In the genomic region with DNA sequence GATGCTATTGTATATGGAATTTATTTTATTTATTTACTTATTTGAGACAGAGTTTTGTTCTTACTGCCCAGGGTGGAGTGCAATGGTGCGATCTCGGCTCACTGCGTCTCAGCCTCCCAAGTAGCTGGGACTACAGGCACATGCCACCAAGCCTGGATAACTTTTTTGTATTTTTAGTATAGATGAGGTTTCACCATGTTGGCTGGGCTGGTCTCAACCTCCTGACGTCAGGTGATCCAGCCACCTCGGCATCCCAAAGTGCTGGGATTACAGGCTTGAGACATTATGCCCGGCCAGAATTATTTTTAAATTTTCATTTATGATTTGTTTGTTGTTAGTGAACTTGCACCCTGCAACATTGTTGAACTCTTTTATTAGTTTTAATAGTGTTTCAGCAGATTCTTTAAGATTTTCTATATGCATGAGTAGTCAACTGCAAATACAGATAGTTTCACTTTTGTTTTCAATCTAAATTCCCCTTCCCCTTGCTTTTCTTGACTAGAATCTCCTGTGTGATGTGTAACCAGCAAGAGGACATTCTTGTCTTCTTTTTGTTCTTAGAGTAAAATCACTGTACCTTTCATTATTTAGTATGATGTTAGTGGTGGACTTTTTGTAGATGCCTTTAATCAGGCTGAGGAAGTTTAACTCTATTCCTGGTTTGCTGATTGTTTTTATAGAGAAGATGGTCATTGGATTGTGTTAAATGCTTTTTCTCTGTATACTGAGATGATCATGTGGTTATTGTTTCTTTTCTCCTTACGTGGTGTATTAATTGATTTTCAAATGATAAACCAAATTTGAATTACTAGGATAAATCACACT, we compare ENCODE assay signal across 8 cellular contexts. TPM values are rescaled to one million over a fixed set of nuclear protein-coding genes. Genes with fewer than 3 reads are reported as not detected.
DNase-seq lines count a peak whose midpoint lies in the region; ATAC-seq and TF ChIP-seq lines count a peak whose summit lies in the region.

No MANE protein-coding gene starts in this region.

- no peaks in the 10 kb centered on the region for H3K79me2 ChIP-seq in ACC112 (ENCODE audit: control insufficient read depth, insufficient read depth, low read length, unreplicated experiment)

- H3K27ac ChIP-seq in ACC112 (ENCODE audit: low read depth, low read length) (peak overlapping the region; percentile 18; the same call in 1 of the 2 replicates), brain microvascular endothelial cell (no peak overlapping the region)

- peak overlapping the region; percentile 74 for H2AFZ ChIP-seq in ACC112 (ENCODE audit: low read length, unreplicated experiment)

- no peak for TF ChIP-seq CTCF in activated CD8-positive, alpha-beta T cell treated with anti-CD3 and anti-CD28 coated beads for 36 hours (IDR thresholded peaks at IDR 0.05)
- TF ChIP-seq CTCF in brain microvascular endothelial cell (IDR thresholded peaks at IDR 0.05; ENCODE audit: low read depth, low read length, missing control alignments): no peak

- peaks cover 35% of the 10 kb centered on the region for H3K36me3 ChIP-seq in ACC112 (ENCODE audit: insufficient read depth, low read length)
- no peaks in the 10 kb centered on the region for H3K36me3 ChIP-seq in brain microvascular endothelial cell (replicated peaks)

- no peak for DNase-seq in activated CD8-positive, alpha-beta T cell treated with anti-CD3 and anti-CD28 coated beads for 36 hours
- no peak for DNase-seq in brain microvascular endothelial cell
- no peak for DNase-seq in NCI-H1436 (lab: John Stamatoyannopoulos, UW)
- DNase-seq in COLO668 (lab: John Stamatoyannopoulos, UW; ENCODE audit: unreplicated experiment): no peak
- DNase-seq in DMS79 (lab: John Stamatoyannopoulos, UW): no peak

- H3K27ac Mint-ChIP-seq in activated CD8-positive, alpha-beta T cell treated with anti-CD3 and anti-CD28 coated beads for 36 hours: peak overlapping the region; percentile 87

- peak overlapping the region; percentile 62 for H3K4me3 Mint-ChIP-seq in activated CD8-positive, alpha-beta T cell treated with anti-CD3 and anti-CD28 coated beads for 36 hours

- CTCF ChIA-PET in activated CD8-positive, alpha-beta T cell treated with anti-CD3 and anti-CD28 coated beads for 36 hours (lab: Charles Lee): no interaction called here

- POLR2A ChIA-PET in activated CD8-positive, alpha-beta T cell treated with anti-CD3 and anti-CD28 coated beads for 36 hours (lab: Charles Lee): no interaction called here

- intact Hi-C loops in activated CD8-positive, alpha-beta T cell treated with anti-CD3 and anti-CD28 coated beads for 36 hours (cut with micrococcal nuclease): no loop called here

- H3K36me3 Mint-ChIP-seq in activated CD8-positive, alpha-beta T cell treated with anti-CD3 and anti-CD28 coated beads for 36 hours (ENCODE audit: low read depth): peaks cover 74% of the 10 kb centered on the region

- no peaks in the 10 kb centered on the region for H3K27me3 Mint-ChIP-seq in activated CD8-positive, alpha-beta T cell treated with anti-CD3 and anti-CD28 coated beads for 36 hours

- H3K4me3 ChIP-seq in ACC112 (ENCODE audit: low read depth, low read length) (peak overlapping the region; percentile 50), brain microvascular endothelial cell (ENCODE audit: low read depth, low read length) (no peak overlapping the region)

- peaks cover 4% of the 10 kb centered on the region for H3K9me3 Mint-ChIP-seq in activated CD8-positive, alpha-beta T cell treated with anti-CD3 and anti-CD28 coated beads for 36 hours

- ATAC-seq in GM18907 (IDR thresholded peaks at IDR 0.05; ENCODE audit: unreplicated experiment) (peak; percentile 96), HG03045 (IDR thresholded peaks at IDR 0.05; ENCODE audit: unreplicated experiment) (peak; percentile 90)
- ATAC-seq in activated CD8-positive, alpha-beta T cell treated with anti-CD3 and anti-CD28 coated beads for 36 hours: peak; percentile 80

- peaks cover 32% of the 10 kb centered on the region for H3K4me1 Mint-ChIP-seq in activated CD8-positive, alpha-beta T cell treated with anti-CD3 and anti-CD28 coated beads for 36 hours (ENCODE audit: low read depth)

- peaks cover 6% of the 10 kb centered on the region for H3K4me1 ChIP-seq in ACC112 (ENCODE audit: control insufficient read depth, insufficient read depth, low read length, unreplicated experiment)

- in situ Hi-C loops in brain microvascular endothelial cell (cut with HindIII; ENCODE audit: low pct_ligation_motif_present, low sequenced_read_pairs): no loop called here

- H3K27me3 ChIP-seq in ACC112 (ENCODE audit: insufficient read depth, low read length): no peaks in the 10 kb centered on the region
- no peaks in the 10 kb centered on the region for H3K27me3 ChIP-seq in brain microvascular endothelial cell (replicated peaks)

RNA-seq across cellular contexts. Expression of gene ZNF33A, which starts 27.8 kb away (rescaled TPM):
- 10 to 100 TPM; 21.2 to 27.1 TPM for total RNA-seq in activated CD8-positive, alpha-beta T cell treated with anti-CD3 and anti-CD28 coated beads for 36 hours

RNA-seq across cellular contexts. Expression of gene ZNF37A, which starts 55.8 kb away (rescaled TPM):
- total RNA-seq in activated CD8-positive, alpha-beta T cell treated with anti-CD3 and anti-CD28 coated beads for 36 hours: 10 to 100 TPM; 22.6 to 26.0 TPM
